In the genomic region with DNA sequence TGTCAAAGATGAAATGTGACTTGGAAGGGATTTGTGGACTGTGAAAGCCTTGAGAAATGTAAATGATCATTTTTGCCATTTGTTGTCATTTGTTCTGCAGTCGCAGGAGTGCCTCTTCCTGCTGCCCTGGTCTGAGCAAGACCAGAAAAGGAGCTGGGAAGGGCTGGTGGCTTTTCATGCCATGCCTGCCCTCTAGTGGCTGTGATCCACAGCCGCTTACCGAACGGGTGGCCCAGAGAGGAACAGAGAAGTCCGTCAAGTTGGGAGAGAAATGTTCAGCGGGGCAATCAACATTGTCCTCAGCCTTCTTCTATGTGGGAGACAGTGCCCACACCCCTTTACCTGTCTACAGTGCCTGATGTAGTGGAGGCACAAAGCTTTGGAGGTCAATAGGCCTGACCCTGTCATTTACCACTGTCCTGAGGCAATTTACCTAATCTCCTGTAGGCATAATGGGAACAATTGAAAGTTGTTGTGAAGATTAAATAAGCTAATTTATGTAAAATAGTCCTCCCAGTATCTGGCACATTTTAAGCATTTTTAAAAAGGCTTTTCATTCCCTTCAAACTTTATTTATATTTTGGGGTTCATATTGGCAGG, we compare ENCODE assay signal across 7 cellular contexts.
DNase-seq lines count a peak whose midpoint lies in the region; ATAC-seq and TF ChIP-seq lines count a peak whose summit lies in the region.

No MANE protein-coding gene starts in this region.

- TF ChIP-seq CTCF in GM12872 (IDR thresholded peaks at IDR 0.05; ENCODE audit: insufficient read depth, low read depth, low read length) (peak; percentile 93), LNCAP (IDR thresholded peaks at IDR 0.05) (peak; percentile 85), heart left ventricle (IDR thresholded peaks at IDR 0.05) (peak; percentile 74 to 92 (median 88))

- no peak for TF ChIP-seq POLR2A in heart left ventricle (IDR thresholded peaks at IDR 0.05)

- peaks cover 4% of the 10 kb centered on the region for H3K4me1 Mint-ChIP-seq in activated naive CD8-positive, alpha-beta T cell treated with anti-CD3 and anti-CD28 coated beads for 36 hours

- peaks cover 0 to 7% (median 0%) of the 10 kb centered on the region in 12 donors for H3K4me1 ChIP-seq in heart left ventricle

- H3K27me3 ChIP-seq in H7 (ENCODE audit: control insufficient read depth, insufficient read depth, low read length), result no peaks in the 10 kb centered on the region
- H3K27me3 ChIP-seq in heart left ventricle, result no peaks in the 10 kb centered on the region

- H3K27ac ChIP-seq in heart left ventricle, result no peak overlapping the region

- intact Hi-C loops in heart left ventricle (cut with DNase I), result loop anchor here (1.0 to 10.0 kb wide), 9 partner anchors 185 to 252 kb away; a partner anchor contains a TSS

- ATAC-seq in heart left ventricle, result peak; percentile 87 to 97 (median 94)

- H3K9me3 Mint-ChIP-seq in activated naive CD8-positive, alpha-beta T cell treated with anti-CD3 and anti-CD28 coated beads for 36 hours, result no peaks in the 10 kb centered on the region

- no peak overlapping the region for H3K4me3 ChIP-seq in H7 (ENCODE audit: insufficient read depth, low read depth, low read length)
- no peak overlapping the region for H3K4me3 ChIP-seq in heart left ventricle

- WGBS in heart left ventricle, 4 donors, result 3 to 6% (median 5%) methylated on average over 6 of the region's 6 CpGs

- peak; percentile 42 for DNase-seq in H7
- peak; percentile 61 for DNase-seq in SHP77 treated with DMSO at 0.1 percent for 48 hours (lab: John Stamatoyannopoulos, UW)
- peak; percentile 59 for DNase-seq in activated naive CD8-positive, alpha-beta T cell treated with anti-CD3 and anti-CD28 coated beads for 36 hours
- peak; percentile 64 to 82 (median 76) for DNase-seq in heart left ventricle
- DNase-seq in putamen (ENCODE audit: low spot score), result peak; percentile 65

- no peak overlapping the region for H3K27ac Mint-ChIP-seq in activated naive CD8-positive, alpha-beta T cell treated with anti-CD3 and anti-CD28 coated beads for 36 hours

- no peaks in the 10 kb centered on the region for H3K9me3 ChIP-seq in heart left ventricle

- H3K4me3 Mint-ChIP-seq in activated naive CD8-positive, alpha-beta T cell treated with anti-CD3 and anti-CD28 coated beads for 36 hours, result no peak overlapping the region

- H3K36me3 Mint-ChIP-seq in activated naive CD8-positive, alpha-beta T cell treated with anti-CD3 and anti-CD28 coated beads for 36 hours, result no peaks in the 10 kb centered on the region

- H3K27me3 Mint-ChIP-seq in activated naive CD8-positive, alpha-beta T cell treated with anti-CD3 and anti-CD28 coated beads for 36 hours, result peaks cover 16% of the 10 kb centered on the region

- H3K36me3 ChIP-seq in H7 (replicated peaks; ENCODE audit: control insufficient read depth, insufficient read depth, low read length) (no peaks in the 10 kb centered on the region), heart left ventricle (no peaks in the 10 kb centered on the region)
